ENCODE assay signal across 15 cellular contexts in genomic region chr7:159031750-159032149, GRCh38.
DNase-seq lines count a peak whose midpoint lies in the region; ATAC-seq and TF ChIP-seq lines count a peak whose summit lies in the region.
"Had no signal": no experiment of that assay in that cellular context is flagged by ENCODE, and none has a peak within 500 bp of the region (broad histone marks: within the 10 kb centered on the region; RNA-seq: fewer than 3 reads in every experiment).

No MANE protein-coding gene starts in this region.

- no peak for TF ChIP-seq POLR2A in gastrocnemius medialis (IDR thresholded peaks at IDR 0.05)

- H3K9me3 Mint-ChIP-seq in stimulated activated naive B cell treated with anti-CD40 and anti-IgM and Interleukin-4, amounts not matched to agents 10 μg/mL and 1 μg/mL and 100 μg/mL, for 72 hours = no peaks in the 10 kb centered on the region
- H3K9me3 Mint-ChIP-seq: activated naive CD4-positive, alpha-beta T cell treated with anti-CD3 and anti-CD28 coated beads for 36 hours; dendritic cell treated with granulocyte-macrophage colony-stimulating factor and Interleukin-4, amounts not matched to agents 40 ng/mL and 50 ng/mL, for 4 days; stimulated activated naive CD8-positive, alpha-beta T cell treated with anti-CD3 and anti-CD28 coated beads, Interleukin-15, Interleukin-2, amounts not matched to agents 100 ng/mL and 50 ng/mL, for 24 hours; T-helper 1 cell treated with Interleukin-12 subunit alpha and Interleukin-12 subunit beta and Interleukin-4 antibody, amounts not matched to agents 30 μg/mL and 1 μg/mL, for 36 hours had no signal

- H3K4me3 Mint-ChIP-seq in stimulated activated naive B cell treated with anti-CD40 and anti-IgM and Interleukin-4, amounts not matched to agents 10 μg/mL and 1 μg/mL and 100 μg/mL, for 72 hours = no peak overlapping the region
- H3K4me3 Mint-ChIP-seq: activated naive CD4-positive, alpha-beta T cell treated with anti-CD3 and anti-CD28 coated beads for 36 hours; dendritic cell treated with granulocyte-macrophage colony-stimulating factor and Interleukin-4, amounts not matched to agents 40 ng/mL and 50 ng/mL, for 4 days; stimulated activated naive CD8-positive, alpha-beta T cell treated with anti-CD3 and anti-CD28 coated beads, Interleukin-15, Interleukin-2, amounts not matched to agents 100 ng/mL and 50 ng/mL, for 24 hours; T-helper 1 cell treated with Interleukin-12 subunit alpha and Interleukin-12 subunit beta and Interleukin-4 antibody, amounts not matched to agents 30 μg/mL and 1 μg/mL, for 36 hours had no signal

- intact Hi-C loops in gastrocnemius medialis (cut with DNase I; ENCODE audit: low total_unique reads) = loop anchor here (5.0 kb wide), 1 partner anchor 111 kb away; the partner anchor contains the start of gene VIPR2

- no peaks in the 10 kb centered on the region for H3K36me3 Mint-ChIP-seq in stimulated activated naive B cell treated with anti-CD40 and anti-IgM and Interleukin-4, amounts not matched to agents 10 μg/mL and 1 μg/mL and 100 μg/mL, for 72 hours

- DNase-seq in gastrocnemius medialis = no peak
- DNase-seq in NCI-H2196 (lab: John Stamatoyannopoulos, UW; ENCODE audit: unreplicated experiment) = no peak
- no peak for DNase-seq in DMS114 treated with DMSO at 0.1 percent for 48 hours (lab: John Stamatoyannopoulos, UW; ENCODE audit: unreplicated experiment)
- DNase-seq in stimulated activated naive B cell treated with anti-CD40 and anti-IgM and Interleukin-4, amounts not matched to agents 10 μg/mL and 1 μg/mL and 100 μg/mL, for 72 hours = no peak
- no peak for DNase-seq in epidermal melanocyte (ENCODE audit: insufficient read length, low spot score)
- DNase-seq: activated CD4-positive, CD25-positive, alpha-beta regulatory T cell; activated naive CD4-positive, alpha-beta T cell treated with anti-CD3 and anti-CD28 coated beads for 36 hours; erythroblast; NK-92 treated with Interleukin-12 subunit alpha and Interleukin-12 subunit beta, amount 100 ng/mL, for 24 hours had no signal

- H3K4me1 ChIP-seq in BLaER1 = peaks cover 91% of the 10 kb centered on the region
- 0 out of 2 replicates have a peak, but pooled peaks cover 3% of the 10 kb centered on the region for H3K4me1 ChIP-seq in HUES64 (ENCODE audit: insufficient read depth, low read length)
- peaks cover 8% of the 10 kb centered on the region; the same call in 1 of the 2 replicates for H3K4me1 ChIP-seq in iPS-20b (ENCODE audit: insufficient read depth, low read length)
- peaks cover 0 to 8% of the 10 kb centered on the region in 2 donors for H3K4me1 ChIP-seq in gastrocnemius medialis

- peak overlapping the region; percentile 95 for H3K4me2 ChIP-seq in BLaER1

- H3K27ac ChIP-seq in BLaER1 = no peak overlapping the region
- no peak overlapping the region for H3K27ac ChIP-seq in HUES64 (ENCODE audit: low read depth, low read length)
- no peak overlapping the region for H3K27ac ChIP-seq in iPS-20b (ENCODE audit: low read length)
- H3K27ac ChIP-seq in gastrocnemius medialis = peak overlapping the region; percentile 47 to 78 (median 66)

- H3K27me3 ChIP-seq in BLaER1 = peaks cover 58% of the 10 kb centered on the region
- H3K27me3 ChIP-seq in HUES64 (ENCODE audit: insufficient read depth, low read length) = no peaks in the 10 kb centered on the region
- peaks cover 15% of the 10 kb centered on the region for H3K27me3 ChIP-seq in iPS-20b (ENCODE audit: insufficient read depth, low read length)
- H3K27me3 ChIP-seq in gastrocnemius medialis = no peaks in the 10 kb centered on the region

- 92% methylated on average over 17 of the region's 17 CpGs for WGBS in HUES64

- H3K9me3 ChIP-seq in BLaER1 (no peaks in the 10 kb centered on the region), HUES64 (ENCODE audit: insufficient read depth, low read depth, low read length) (peaks cover 14% of the 10 kb centered on the region; the same call in 1 of the 2 replicates), iPS-20b (ENCODE audit: insufficient read depth, low read depth, low read length) (no peaks in the 10 kb centered on the region), gastrocnemius medialis (no peaks in the 10 kb centered on the region)

- no peak for TF ChIP-seq CTCF in gastrocnemius medialis (IDR thresholded peaks at IDR 0.05 in 4 of 5, conservative IDR thresholded peaks at IDR 0.05 in 1 of 5)

- H3K9ac ChIP-seq in BLaER1 (no peak overlapping the region), HUES64 (ENCODE audit: low read depth, low read length) (no peak overlapping the region), iPS-20b (ENCODE audit: low read depth, low read length) (no peak overlapping the region)

- H3K27ac Mint-ChIP-seq in stimulated activated naive B cell treated with anti-CD40 and anti-IgM and Interleukin-4, amounts not matched to agents 10 μg/mL and 1 μg/mL and 100 μg/mL, for 72 hours = no peak overlapping the region
- H3K27ac Mint-ChIP-seq: activated naive CD4-positive, alpha-beta T cell treated with anti-CD3 and anti-CD28 coated beads for 36 hours; dendritic cell treated with granulocyte-macrophage colony-stimulating factor and Interleukin-4, amounts not matched to agents 40 ng/mL and 50 ng/mL, for 4 days; stimulated activated naive CD8-positive, alpha-beta T cell treated with anti-CD3 and anti-CD28 coated beads, Interleukin-15, Interleukin-2, amounts not matched to agents 100 ng/mL and 50 ng/mL, for 24 hours; T-helper 1 cell treated with Interleukin-12 subunit alpha and Interleukin-12 subunit beta and Interleukin-4 antibody, amounts not matched to agents 30 μg/mL and 1 μg/mL, for 36 hours had no signal

- ATAC-seq in gastrocnemius medialis = no peak
- no peak for ATAC-seq in stimulated activated naive B cell treated with anti-CD40 and anti-IgM and Interleukin-4, amounts not matched to agents 10 μg/mL and 1 μg/mL and 100 μg/mL, for 72 hours (replicated peaks)

- H3K4me1 Mint-ChIP-seq in stimulated activated naive B cell treated with anti-CD40 and anti-IgM and Interleukin-4, amounts not matched to agents 10 μg/mL and 1 μg/mL and 100 μg/mL, for 72 hours = peaks cover 4 to 16% of the 10 kb centered on the region in 2 donors

- no peaks in the 10 kb centered on the region for H3K36me3 ChIP-seq in BLaER1
- H3K36me3 ChIP-seq in HUES64 (ENCODE audit: insufficient read depth, low read length) = no peaks in the 10 kb centered on the region
- no peaks in the 10 kb centered on the region for H3K36me3 ChIP-seq in iPS-20b (ENCODE audit: insufficient read depth, low read depth, low read length)
- H3K36me3 ChIP-seq in gastrocnemius medialis = no peaks in the 10 kb centered on the region

- peaks cover 24 to 32% of the 10 kb centered on the region in 2 donors for H3K27me3 Mint-ChIP-seq in stimulated activated naive B cell treated with anti-CD40 and anti-IgM and Interleukin-4, amounts not matched to agents 10 μg/mL and 1 μg/mL and 100 μg/mL, for 72 hours

- in situ Hi-C loops in gastrocnemius medialis (cut with MboI; ENCODE audit: low sequenced_read_pairs in 4 of 4) = no loop called here

- H3K4me3 ChIP-seq in BLaER1 (no peak overlapping the region), HUES64 (ENCODE audit: low read length) (peak overlapping the region; percentile 54; the same call in 1 of the 2 replicates), iPS-20b (ENCODE audit: low read length) (peak overlapping the region; percentile 78; the same call in 1 of the 2 replicates), gastrocnemius medialis (peak overlapping the region in 1 of 4 donors; percentile 71)

- H4K20me1 ChIP-seq in BLaER1 = no peaks in the 10 kb centered on the region

Comparison
In these comparisons a context has a peak if more than half of its experiments do, and no peak if none do; other contexts are left out.
1. H3K27ac ChIP-seq: peak in gastrocnemius medialis (4 of 4); none in BLaER1 (single experiment), HUES64 (single experiment) and iPS-20b (single experiment).